Comparison of ENCODE assay signal across 9 cellular contexts in the genomic region with DNA sequence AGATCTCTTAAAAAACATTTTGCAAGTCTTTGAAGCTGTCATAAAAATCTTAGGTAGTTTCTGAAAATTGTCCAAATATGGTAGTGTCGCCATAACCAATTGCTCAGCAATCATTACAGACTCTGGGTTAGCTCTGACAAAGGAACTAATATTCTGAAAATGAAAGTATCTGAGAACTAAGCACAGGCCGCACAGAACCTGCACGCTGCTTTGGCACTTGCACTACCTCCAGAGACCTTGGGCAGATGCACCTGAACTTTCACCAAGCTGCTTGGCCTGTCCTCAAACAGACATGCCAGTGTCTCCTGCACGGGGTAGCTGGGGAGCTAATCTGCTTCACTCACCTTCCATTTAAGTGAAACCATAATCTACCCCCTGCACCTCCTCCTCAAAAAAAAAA.
A peak's percentile ranks its signal among the peaks of the same experiment; 100 is the strongest.
DNase-seq lines count a peak whose midpoint lies in the region; TF ChIP-seq lines count a peak whose summit lies in the region.
"Had no signal": no experiment of that assay in that cellular context is flagged by ENCODE, and none has a peak within 500 bp of the region (broad histone marks: within the 10 kb centered on the region; RNA-seq: fewer than 3 reads in every experiment).

No MANE protein-coding gene starts in this region.

- H3K9ac ChIP-seq in MM.1S (ENCODE audit: low read length): no peak overlapping the region

- H3K36me3 ChIP-seq in MM.1S (replicated peaks; ENCODE audit: insufficient read depth, low read length): no peaks in the 10 kb centered on the region

- H3K4me1 ChIP-seq in MM.1S (ENCODE audit: low read length): peaks cover 29% of the 10 kb centered on the region

- peaks cover 61% of the 10 kb centered on the region for H3K27me3 ChIP-seq in MM.1S (replicated peaks; ENCODE audit: insufficient read depth, low read length)

- H3K4me1 Mint-ChIP-seq in activated T-helper 1 cell treated with anti-CD3 and anti-CD28 coated beads, Interleukin-12 subunit alpha, Interleukin-12 subunit beta, Interleukin-2, Interleukin-4 antibody, amounts not matched to agents 30 ng/mL and 10 ng/mL and 1 ng/mL, durations not matched to agents 14 hours and 24 hours and 36 hours (ENCODE audit: low read depth): peaks cover 75% of the 10 kb centered on the region
- H3K4me1 Mint-ChIP-seq in Calu3 (ENCODE audit: low read depth, unreplicated experiment): no peaks in the 10 kb centered on the region

- H2AFZ ChIP-seq in MM.1S (ENCODE audit: low read length): no peak overlapping the region

- H3K27me3 Mint-ChIP-seq in activated T-helper 1 cell treated with anti-CD3 and anti-CD28 coated beads, Interleukin-12 subunit alpha, Interleukin-12 subunit beta, Interleukin-2, Interleukin-4 antibody, amounts not matched to agents 30 ng/mL and 10 ng/mL and 1 ng/mL, durations not matched to agents 14 hours and 24 hours and 36 hours (ENCODE audit: insufficient read depth): peaks cover 15% of the 10 kb centered on the region
- H3K27me3 Mint-ChIP-seq in Calu3 (ENCODE audit: unreplicated experiment): peaks cover 44% of the 10 kb centered on the region

- TF ChIP-seq CTCF in MM.1S (IDR thresholded peaks at IDR 0.05; ENCODE audit: low read length): no peak
- TF ChIP-seq CTCF in Calu3 (IDR thresholded peaks at IDR 0.05; ENCODE audit: unreplicated experiment): no peak

- H3F3A ChIP-seq in MM.1S (ENCODE audit: insufficient read depth, low read length): peaks cover 17% of the 10 kb centered on the region; the same call in 1 of the 2 replicates

- CTCF ChIA-PET in Calu3 (lab: Charles Lee): no interaction called here

- H3K9me2 ChIP-seq in MM.1S (replicated peaks; ENCODE audit: insufficient read depth, low read length): no peaks in the 10 kb centered on the region

- peak overlapping the region; percentile 21; the same call in 1 of the 2 replicates for H3K4me2 ChIP-seq in MM.1S (ENCODE audit: low read depth, low read length)

- intact Hi-C loops in activated T-helper 1 cell treated with anti-CD3 and anti-CD28 coated beads, Interleukin-12 subunit alpha, Interleukin-12 subunit beta, Interleukin-2, Interleukin-4 antibody, amounts not matched to agents 30 ng/mL and 10 ng/mL and 1 ng/mL, durations not matched to agents 14 hours and 24 hours and 36 hours (cut with micrococcal nuclease): no loop called here
- intact Hi-C loops in Calu3 (cut with micrococcal nuclease; ENCODE audit: unreplicated experiment): no loop called here

- no peak overlapping the region for H3K4me3 ChIP-seq in MM.1S (ENCODE audit: low read length)

- peaks cover 9% of the 10 kb centered on the region for H3K36me3 Mint-ChIP-seq in activated T-helper 1 cell treated with anti-CD3 and anti-CD28 coated beads, Interleukin-12 subunit alpha, Interleukin-12 subunit beta, Interleukin-2, Interleukin-4 antibody, amounts not matched to agents 30 ng/mL and 10 ng/mL and 1 ng/mL, durations not matched to agents 14 hours and 24 hours and 36 hours (ENCODE audit: low read depth)
- H3K36me3 Mint-ChIP-seq in Calu3 (ENCODE audit: insufficient read depth, unreplicated experiment): no peaks in the 10 kb centered on the region

- DNase-seq in stimulated activated naive CD4-positive, alpha-beta T cell treated with Interleukin-2 at 50 U/mL for 16 hours (lab: John Stamatoyannopoulos, UW): peak; percentile 23
- no peak for DNase-seq in stimulated activated naive CD4-positive, alpha-beta T cell (lab: John Stamatoyannopoulos, UW)
- DNase-seq in MM.1S (peak; percentile 82), Calu3 (no peak), nucleus accumbens (lab: John Stamatoyannopoulos, UW) (no peak), EL (no peak)
- DNase-seq in activated naive CD4-positive, alpha-beta T cell treated with anti-CD3 and anti-CD28 coated beads, Interleukin-2, amount 50 U/mL, for 16 hours: peak; percentile 22
- DNase-seq in activated T-helper 1 cell treated with anti-CD3 and anti-CD28 coated beads, Interleukin-12 subunit alpha, Interleukin-12 subunit beta, Interleukin-2, Interleukin-4 antibody, amounts not matched to agents 30 ng/mL and 10 ng/mL and 1 ng/mL, durations not matched to agents 14 hours and 24 hours and 36 hours (ENCODE audit: low spot score): no peak
- DNase-seq: NCI-H510A had no signal

- H3K4me3 Mint-ChIP-seq in activated T-helper 1 cell treated with anti-CD3 and anti-CD28 coated beads, Interleukin-12 subunit alpha, Interleukin-12 subunit beta, Interleukin-2, Interleukin-4 antibody, amounts not matched to agents 30 ng/mL and 10 ng/mL and 1 ng/mL, durations not matched to agents 14 hours and 24 hours and 36 hours: no peak overlapping the region
- no peak overlapping the region for H3K4me3 Mint-ChIP-seq in Calu3 (ENCODE audit: low read depth, unreplicated experiment)

- H3K27ac ChIP-seq in MM.1S (ENCODE audit: low read length): no peak overlapping the region

- no peaks in the 10 kb centered on the region for H4K20me1 ChIP-seq in MM.1S (ENCODE audit: insufficient read depth, low read length)

- H3K9me3 ChIP-seq in MM.1S (replicated peaks; ENCODE audit: insufficient read depth, low read length): no peaks in the 10 kb centered on the region

- peaks cover 7% of the 10 kb centered on the region for H3K9me3 Mint-ChIP-seq in activated T-helper 1 cell treated with anti-CD3 and anti-CD28 coated beads, Interleukin-12 subunit alpha, Interleukin-12 subunit beta, Interleukin-2, Interleukin-4 antibody, amounts not matched to agents 30 ng/mL and 10 ng/mL and 1 ng/mL, durations not matched to agents 14 hours and 24 hours and 36 hours
- peaks cover 6% of the 10 kb centered on the region for H3K9me3 Mint-ChIP-seq in Calu3 (ENCODE audit: low read depth, unreplicated experiment)

- BruUV-seq in Calu3 (replicated peaks; lab: Mats Ljungman, UMichigan): no TSS peak

- no peak overlapping the region for H3K27ac Mint-ChIP-seq in activated T-helper 1 cell treated with anti-CD3 and anti-CD28 coated beads, Interleukin-12 subunit alpha, Interleukin-12 subunit beta, Interleukin-2, Interleukin-4 antibody, amounts not matched to agents 30 ng/mL and 10 ng/mL and 1 ng/mL, durations not matched to agents 14 hours and 24 hours and 36 hours
- H3K27ac Mint-ChIP-seq in Calu3 (ENCODE audit: unreplicated experiment): no peak overlapping the region

- no peaks in the 10 kb centered on the region for H3K79me2 ChIP-seq in MM.1S (ENCODE audit: low read length)

Comparison
In these comparisons a context has a peak if more than half of its experiments do, and no peak if none do; other contexts are left out.
1. DNase-seq: peak in stimulated activated naive CD4-positive, alpha-beta T cell treated with Interleukin-2 at 50 U/mL for 16 hours (single experiment), MM.1S (single experiment) and activated naive CD4-positive, alpha-beta T cell treated with anti-CD3 and anti-CD28 coated beads, Interleukin-2, amount 50 U/mL, for 16 hours (single experiment); none in stimulated activated naive CD4-positive, alpha-beta T cell (0 of 6), activated T-helper 1 cell treated with anti-CD3 and anti-CD28 coated beads, Interleukin-12 subunit alpha, Interleukin-12 subunit beta, Interleukin-2, Interleukin-4 antibody, amounts not matched to agents 30 ng/mL and 10 ng/mL and 1 ng/mL, durations not matched to agents 14 hours and 24 hours and 36 hours (single experiment), Calu3 (single experiment), nucleus accumbens (0 of 56) and EL (single experiment).